ENCODE assay signal across 8 cellular contexts in genomic region chr14:68520637-68521556, GRCh38.
DNase-seq lines count a peak whose midpoint lies in the region; ATAC-seq and TF ChIP-seq lines count a peak whose summit lies in the region.

No MANE protein-coding gene starts in this region.

- no peak for TF ChIP-seq POLR2A in testis (IDR thresholded peaks at IDR 0.05)

- DNase-seq in left lung: peak in 1 of 2 donors; percentile 74
- DNase-seq in testis: no peak
- no peak for DNase-seq in Kasumi-1 (lab: John Stamatoyannopoulos, UW)
- DNase-seq in NCI-H2227 (lab: John Stamatoyannopoulos, UW; ENCODE audit: unreplicated experiment): no peak
- no peak for DNase-seq in A673 (ENCODE audit: low spot score)
- DNase-seq in stimulated activated CD4-positive, alpha-beta T cell treated with anti-CD3 and anti-CD28 coated beads, Interleukin-15, amount 100 ng/mL, for 24 hours: no peak

- no peak overlapping the region for H3K4me3 ChIP-seq in HUES48 (ENCODE audit: low read depth, low read length)
- no peak overlapping the region for H3K4me3 ChIP-seq in left lung
- no peak overlapping the region for H3K4me3 ChIP-seq in testis
- no peak overlapping the region for H3K4me3 ChIP-seq in A673 (ENCODE audit: low read depth, low read length, poor library complexity, severe bottlenecking)

- H3K27me3 ChIP-seq in HUES48 (ENCODE audit: control insufficient read depth, insufficient read depth, low read length): no peaks in the 10 kb centered on the region
- H3K27me3 ChIP-seq in left lung: no peaks in the 10 kb centered on the region
- H3K27me3 ChIP-seq in testis: no peaks in the 10 kb centered on the region
- no peaks in the 10 kb centered on the region for H3K27me3 ChIP-seq in A673 (replicated peaks; ENCODE audit: insufficient read depth, low read depth, low read length, poor library complexity)

- no TSS peak for BruUV-seq in A673 (replicated peaks; lab: Mats Ljungman, UMichigan)

- H3K4me1 ChIP-seq in HUES48 (ENCODE audit: control insufficient read depth, insufficient read depth, low read length) (peaks cover 28% of the 10 kb centered on the region), left lung (peaks cover 22 to 44% of the 10 kb centered on the region in 2 donors), testis (peaks cover 28% of the 10 kb centered on the region), A673 (ENCODE audit: insufficient read depth, low read length, poor library complexity, severe bottlenecking) (peaks cover 19% of the 10 kb centered on the region)

- intact Hi-C loops in left lung (cut with DNase I): no loop called here
- intact Hi-C loops in testis (cut with DNase I; ENCODE audit: low total_unique reads): no loop called here
- intact Hi-C loops in A673 (cut with micrococcal nuclease; ENCODE audit: unreplicated experiment): no loop called here

- H3K9me3 ChIP-seq in HUES48 (ENCODE audit: control insufficient read depth, insufficient read depth, low read length): no peaks in the 10 kb centered on the region
- H3K9me3 ChIP-seq in left lung: no peaks in the 10 kb centered on the region
- no peaks in the 10 kb centered on the region for H3K9me3 ChIP-seq in testis
- H3K9me3 ChIP-seq in A673 (ENCODE audit: low read depth, low read length, poor library complexity, severe bottlenecking): no peaks in the 10 kb centered on the region

- POLR2A ChIA-PET in A673 (lab: Charles Lee; ENCODE audit: low non-redundant PET): interaction anchor here (0.6 kb wide), 2 partner anchors 29 to 78 kb away, joined by 3 to 4 read pairs; no protein-coding TSS in a partner anchor

- TF ChIP-seq CTCF in VCaP (conservative IDR thresholded peaks at IDR 0.05) (no peak), left lung (IDR thresholded peaks at IDR 0.05) (no peak), testis (IDR thresholded peaks at IDR 0.05) (no peak), A673 (conservative IDR thresholded peaks at IDR 0.05; ENCODE audit: low read depth, low read length) (no peak)

- ATAC-seq in left lung: peak; percentile 93

- no peaks in the 10 kb centered on the region for H3K36me3 ChIP-seq in HUES48 (ENCODE audit: control insufficient read depth, insufficient read depth, low read length)
- H3K36me3 ChIP-seq in left lung: no peaks in the 10 kb centered on the region
- H3K36me3 ChIP-seq in testis (ENCODE audit: low read depth, missing control alignments): no peaks in the 10 kb centered on the region
- no peaks in the 10 kb centered on the region for H3K36me3 ChIP-seq in A673 (ENCODE audit: insufficient read depth, low read length, poor library complexity, severe bottlenecking)

- H3K27ac ChIP-seq in HUES48 (ENCODE audit: low read depth, low read length) (peak overlapping the region; percentile 74), VCaP (peak overlapping the region; percentile 16; the same call in 1 of the 2 replicates), left lung (peak overlapping the region; percentile 75 to 76), testis (peak overlapping the region; percentile 71 to 85), A673 (ENCODE audit: low read depth, low read length, poor library complexity, severe bottlenecking) (no peak overlapping the region)

- H3K9ac ChIP-seq in HUES48 (ENCODE audit: low read depth, low read length): no peak overlapping the region

- CTCF ChIA-PET in A673 (lab: Charles Lee): no interaction called here

- WGBS in testis, 2 donors: 64 to 74% methylated on average over 5 of the region's 5 CpGs
